9 cellular contexts compared by ENCODE assay signal in genomic region chr12:116406529-116406928, GRCh38.
DNase-seq lines count a peak whose midpoint lies in the region; ATAC-seq and TF ChIP-seq lines count a peak whose summit lies in the region.
"Had no signal": no experiment of that assay in that cellular context is flagged by ENCODE, and none has a peak within 500 bp of the region (broad histone marks: within the 10 kb centered on the region; RNA-seq: fewer than 3 reads in every experiment).

No MANE protein-coding gene starts in this region.

- POLR2A ChIA-PET in HCT116 (lab: Charles Lee): interaction anchor here (0.5 to 1.4 kb wide), 3 partner anchors 28 to 1716 kb away, joined by 3 to 4 read pairs (median 4); no protein-coding TSS in a partner anchor

- no peak overlapping the region for H2AFZ ChIP-seq in HCT116 (ENCODE audit: low read depth, low read length, poor library complexity, severe bottlenecking)

- intact Hi-C loops in HCT116 (cut with micrococcal nuclease): loop anchor here (5.0 kb wide), 1 partner anchor 129 kb away; the partner anchor contains the start of gene MED13L

- 0 out of 2 replicates have a peak overlapping the region, but pooled peaks have one; percentile 2 for H3K9ac ChIP-seq in HCT116 (ENCODE audit: low read length)

- peak; percentile 75 for TF ChIP-seq RAD21 in HCT116 (IDR thresholded peaks at IDR 0.05; ENCODE audit: low read depth)

- peak in 2 of 3 experiments; percentile 13 to 47; a peak in 2 of 6 replicates for TF ChIP-seq CTCF in HCT116 (IDR thresholded peaks at IDR 0.05 in 2 of 3, conservative IDR thresholded peaks at IDR 0.05 in 1 of 3; ENCODE audit: borderline replicate concordance in 1 of 3, insufficient read depth in 1 of 3, low read depth in 2 of 3, low read length in 2 of 3)
- TF ChIP-seq CTCF in right atrium auricular region (IDR thresholded peaks at IDR 0.05): peak in 1 of 2 donors; percentile 39
- no peak for TF ChIP-seq CTCF in suprapubic skin (IDR thresholded peaks at IDR 0.05)

- H3K9me3 ChIP-seq in HCT116 (ENCODE audit: control insufficient read depth in 1 of 2, insufficient read depth in 1 of 2, low read depth in 1 of 2, low read length in 2 of 2) (no peaks in the 10 kb centered on the region), right atrium auricular region (no peaks in the 10 kb centered on the region), suprapubic skin (no peaks in the 10 kb centered on the region)
- H3K9me3 ChIP-seq: SJCRH30 had no signal

- no peaks in the 10 kb centered on the region for H3K27me3 ChIP-seq in HCT116 (ENCODE audit: insufficient read depth, low read length)
- H3K27me3 ChIP-seq in right atrium auricular region: no peaks in the 10 kb centered on the region
- H3K27me3 ChIP-seq in suprapubic skin: no peaks in the 10 kb centered on the region
- H3K27me3 ChIP-seq: SJCRH30 had no signal

- WGBS in suprapubic skin: 14% methylated on average over 2 of the region's 3 CpGs

- CTCF ChIA-PET in HCT116 (lab: Charles Lee): interaction anchor here (0.7 to 1.0 kb wide), 2 partner anchors 28 to 353 kb away, joined by 3 to 4 read pairs; no protein-coding TSS in a partner anchor

- H3K36me3 ChIP-seq in HCT116 (ENCODE audit: control insufficient read depth in 1 of 2, insufficient read depth in 2 of 2, low read length in 2 of 2) (no peaks in the 10 kb centered on the region), right atrium auricular region (no peaks in the 10 kb centered on the region), suprapubic skin (no peaks in the 10 kb centered on the region)
- H3K36me3 ChIP-seq: SJCRH30 had no signal

- peak overlapping the region; percentile 13; the same call in 1 of the 2 replicates for H3K27ac ChIP-seq in HCT116 (ENCODE audit: low read depth, low read length)
- H3K27ac ChIP-seq in right atrium auricular region: peak overlapping the region; percentile 13 to 40
- no peak overlapping the region for H3K27ac ChIP-seq in suprapubic skin
- H3K27ac ChIP-seq: SJCRH30 had no signal

- H3K4me3 ChIP-seq in HCT116 (replicated peaks in 1 of 2; ENCODE audit: low read depth in 1 of 2, low read length in 2 of 2) (no peak overlapping the region), right atrium auricular region (no peak overlapping the region), suprapubic skin (no peak overlapping the region)
- H3K4me3 ChIP-seq: SJCRH30 had no signal

- peak overlapping the region; percentile 63 for H3K4me2 ChIP-seq in HCT116 (ENCODE audit: low read length)

- RAD21 ChIA-PET in HCT116 (lab: Charles Lee; ENCODE audit: low non-redundant PET in 1 of 2, low total read pairs in 2 of 2, uncharacterized antibody in 2 of 2, unreplicated experiment in 2 of 2): interaction anchor here in 1 of 2 experiments (0.6 to 1.2 kb wide), 4 partner anchors 15 to 302 kb away, joined by 3 to 4 read pairs (median 4); no protein-coding TSS in a partner anchor

- no peak for TF ChIP-seq EP300 in suprapubic skin (IDR thresholded peaks at IDR 0.05)

- no peaks in the 10 kb centered on the region for H4K20me1 ChIP-seq in HCT116 (ENCODE audit: insufficient read depth)

- peak; percentile 83 for DNase-seq in HCT116 (ENCODE audit: low read depth, low spot score)
- DNase-seq in SK-N-DZ (ENCODE audit: low spot score): peak; percentile 25
- DNase-seq in right atrium auricular region (ENCODE audit: low spot score): peak; percentile 97
- peak; percentile 95 to 96 for DNase-seq in suprapubic skin (ENCODE audit: low spot score in 2 of 2)
- no peak for DNase-seq in NCI-H2196 treated with DMSO at 0.1 percent for 48 hours (lab: John Stamatoyannopoulos, UW; ENCODE audit: unreplicated experiment)
- no peak for DNase-seq in NCI-H226

- H3K79me2 ChIP-seq in HCT116 (ENCODE audit: insufficient read depth, low read length): no peaks in the 10 kb centered on the region

- H3K4me1 ChIP-seq in HCT116 (ENCODE audit: control insufficient read depth in 1 of 2, insufficient read depth in 2 of 2, low read length in 2 of 2) (peaks cover 17 to 34% of the 10 kb centered on the region in 2 experiments), right atrium auricular region (peaks cover 0 to 12% of the 10 kb centered on the region in 2 donors), suprapubic skin (peaks cover 40% of the 10 kb centered on the region)
- H3K4me1 ChIP-seq: SJCRH30 had no signal

- no TSS peak for BruUV-seq in HCT116 (replicated peaks; lab: Mats Ljungman, UMichigan)

- TF ChIP-seq POLR2A in HCT116 (IDR thresholded peaks at IDR 0.05; ENCODE audit: borderline replicate concordance, extremely low read depth, insufficient read depth, insufficient read length): no peak
- TF ChIP-seq POLR2A in suprapubic skin (IDR thresholded peaks at IDR 0.05): no peak

- no peaks in the 10 kb centered on the region for H3K9me2 ChIP-seq in HCT116 (ENCODE audit: insufficient read depth)

- peak; percentile 94 for ATAC-seq in HCT116
- no peak for ATAC-seq in GM19397 (IDR thresholded peaks at IDR 0.05; ENCODE audit: unreplicated experiment)
- no peak for ATAC-seq in GM21723 (IDR thresholded peaks at IDR 0.05; ENCODE audit: unreplicated experiment)

TF ChIP-seq in HCT116, 20 proteins besides CTCF, POLR2A, EP300 and RAD21 (continues in another document):
- no peak for TF ChIP-seq ELF1 (IDR thresholded peaks at IDR 0.05; ENCODE audit: borderline replicate concordance, low read depth)
- TF ChIP-seq ATF3 (IDR thresholded peaks at IDR 0.05): no peak
- no peak for TF ChIP-seq EGR1 (IDR thresholded peaks at IDR 0.05; ENCODE audit: low read depth)
- no peak for TF ChIP-seq ZNF274 (IDR thresholded peaks at IDR 0.05; ENCODE audit: low read depth, low read length)
- peak; percentile 72 for TF ChIP-seq SP1 (IDR thresholded peaks at IDR 0.05; ENCODE audit: low read depth)
- TF ChIP-seq SIN3A (IDR thresholded peaks at IDR 0.05; ENCODE audit: low read depth): peak; percentile 65
- TF ChIP-seq POLR2AphosphoS5 (IDR thresholded peaks at IDR 0.05; ENCODE audit: low read depth, low read length): peak; percentile 46
- no peak for TF ChIP-seq REST (IDR thresholded peaks at IDR 0.05; ENCODE audit: low read depth)
- peak; percentile 55; the same call in 1 of the 2 replicates for TF ChIP-seq SRF (IDR thresholded peaks at IDR 0.05; ENCODE audit: low read depth)
- TF ChIP-seq CBX3 (IDR thresholded peaks at IDR 0.05; ENCODE audit: low read depth): peak; percentile 97
- TF ChIP-seq JUND (IDR thresholded peaks at IDR 0.05): peak; percentile 45
- TF ChIP-seq ZFX (IDR thresholded peaks at IDR 0.05): no peak
- TF ChIP-seq FOSL1 (IDR thresholded peaks at IDR 0.05; ENCODE audit: low read depth): peak; percentile 37
- TF ChIP-seq MAX (IDR thresholded peaks at IDR 0.05): peak; percentile 63
- no peak for TF ChIP-seq EZH2phosphoT487 (IDR thresholded peaks at IDR 0.05; ENCODE audit: borderline replicate concordance)
- no peak for TF ChIP-seq EZH2 (IDR thresholded peaks at IDR 0.05)
- TF ChIP-seq CEBPB (IDR thresholded peaks at IDR 0.05; ENCODE audit: low read depth): peak; percentile 100
- no peak for TF ChIP-seq YY1 (IDR thresholded peaks at IDR 0.05; ENCODE audit: extremely low read depth, insufficient replicate concordance, low read depth, low read length)
- TF ChIP-seq ZBTB33 (IDR thresholded peaks at IDR 0.05; ENCODE audit: extremely low read depth, insufficient replicate concordance, low read length): peak; percentile 25

Comparison
In these comparisons a context has a peak if more than half of its experiments do, and no peak if none do; other contexts are left out.
1. DNase-seq: peak in HCT116 (single experiment), SK-N-DZ (single experiment), right atrium auricular region (single experiment) and suprapubic skin (2 of 2); none in NCI-H2196 treated with DMSO at 0.1 percent for 48 hours (single experiment) and NCI-H226 (single experiment).
2. CTCF ChIP-seq: peak in HCT116 (2 of 3); none in suprapubic skin (0 of 2).